Comparison of ENCODE assay signal across 9 cellular contexts in genomic region chr3:120147072-120147871, GRCh38. TPM values are rescaled to one million over a fixed set of nuclear protein-coding genes. Genes with fewer than 3 reads are reported as not detected.
DNase-seq lines count a peak whose midpoint lies in the region; ATAC-seq and TF ChIP-seq lines count a peak whose summit lies in the region.
"Had no signal": no experiment of that assay in that cellular context is flagged by ENCODE, and none has a peak within 500 bp of the region (broad histone marks: within the 10 kb centered on the region; RNA-seq: fewer than 3 reads in every experiment).

No MANE protein-coding gene starts in this region.

- peak; percentile 51 for ATAC-seq in HG02759 (IDR thresholded peaks at IDR 0.05; ENCODE audit: unreplicated experiment)
- ATAC-seq in RWPE2 (ENCODE audit: low read depth), result peak; percentile 15; the same call in 2 of the 3 replicates

- H3K27ac Mint-ChIP-seq in chondrocyte (ENCODE audit: unreplicated experiment) (no peak overlapping the region), progenitor cell of endocrine pancreas (peak overlapping the region; percentile 74)

- peaks cover 68% of the 10 kb centered on the region for H3K4me1 ChIP-seq in RWPE2 (ENCODE audit: insufficient read depth, poor library complexity, severe bottlenecking)

- peak overlapping the region; percentile 99 for H3K27ac ChIP-seq in RWPE2 (ENCODE audit: poor library complexity, severe bottlenecking)

- no peaks in the 10 kb centered on the region for H3K9me3 ChIP-seq in RWPE2 (ENCODE audit: severe bottlenecking)

- H3K36me3 ChIP-seq in RWPE2 (ENCODE audit: low read depth), result no peaks in the 10 kb centered on the region

- H3K27me3 ChIP-seq in RWPE2 (ENCODE audit: insufficient read depth, poor library complexity, severe bottlenecking), result no peaks in the 10 kb centered on the region

- no peaks in the 10 kb centered on the region for H3K36me3 Mint-ChIP-seq in chondrocyte (ENCODE audit: low read depth)
- peaks cover 1% of the 10 kb centered on the region for H3K36me3 Mint-ChIP-seq in progenitor cell of endocrine pancreas (ENCODE audit: insufficient read depth)
- H3K36me3 Mint-ChIP-seq: brain had no signal

- H3K4me1 Mint-ChIP-seq in chondrocyte (ENCODE audit: low read depth), result peaks cover 23% of the 10 kb centered on the region
- H3K4me1 Mint-ChIP-seq in progenitor cell of endocrine pancreas (ENCODE audit: low read depth), result peaks cover 23% of the 10 kb centered on the region
- H3K4me1 Mint-ChIP-seq: brain had no signal

- DNase-seq in COLO668 (lab: John Stamatoyannopoulos, UW; ENCODE audit: unreplicated experiment), result peak; percentile 39
- DNase-seq in RWPE2 (ENCODE audit: low spot score), result no peak
- no peak for DNase-seq in chondrocyte (ENCODE audit: low spot score)
- DNase-seq in progenitor cell of endocrine pancreas (ENCODE audit: low spot score, unreplicated experiment), result no peak
- no peak for DNase-seq in AG08396 (ENCODE audit: low spot score)
- no peak for DNase-seq in medulla oblongata (ENCODE audit: extremely low spot score)
- no peak for DNase-seq in C1 segment of cervical spinal cord (lab: John Stamatoyannopoulos, UW)

- no peak overlapping the region for H3K4me3 Mint-ChIP-seq in chondrocyte (ENCODE audit: unreplicated experiment)
- H3K4me3 Mint-ChIP-seq in progenitor cell of endocrine pancreas (ENCODE audit: low read depth), result peak overlapping the region; percentile 1
- H3K4me3 Mint-ChIP-seq: brain had no signal

- TF ChIP-seq CTCF in RWPE2 (IDR thresholded peaks at IDR 0.05; ENCODE audit: poor library complexity, severe bottlenecking), result peak; percentile 48
- TF ChIP-seq CTCF in chondrocyte (IDR thresholded peaks at IDR 0.05), result peak; percentile 19
- peak; percentile 14 for TF ChIP-seq CTCF in progenitor cell of endocrine pancreas (IDR thresholded peaks at IDR 0.05; ENCODE audit: unreplicated experiment)

- H3K9me3 Mint-ChIP-seq in chondrocyte (ENCODE audit: low read depth) (no peaks in the 10 kb centered on the region), progenitor cell of endocrine pancreas (ENCODE audit: low read depth) (no peaks in the 10 kb centered on the region)

- H3K27me3 Mint-ChIP-seq in chondrocyte (ENCODE audit: low read depth) (no peaks in the 10 kb centered on the region), progenitor cell of endocrine pancreas (no peaks in the 10 kb centered on the region)
- H3K27me3 Mint-ChIP-seq: brain had no signal

- H3K4me3 ChIP-seq in RWPE2 (ENCODE audit: severe bottlenecking), result no peak overlapping the region

RNA-seq across cellular contexts. Expression of gene GSK3B, which starts 53.0 kb away (rescaled TPM):
- total RNA-seq in chondrocyte (61.7 to 73.0 TPM (median 71.3 TPM) in 3 replicates), progenitor cell of endocrine pancreas (80.0 and 81.3 TPM in 2 replicates)
